1 cellular context compared by ENCODE assay signal in the genomic region with DNA sequence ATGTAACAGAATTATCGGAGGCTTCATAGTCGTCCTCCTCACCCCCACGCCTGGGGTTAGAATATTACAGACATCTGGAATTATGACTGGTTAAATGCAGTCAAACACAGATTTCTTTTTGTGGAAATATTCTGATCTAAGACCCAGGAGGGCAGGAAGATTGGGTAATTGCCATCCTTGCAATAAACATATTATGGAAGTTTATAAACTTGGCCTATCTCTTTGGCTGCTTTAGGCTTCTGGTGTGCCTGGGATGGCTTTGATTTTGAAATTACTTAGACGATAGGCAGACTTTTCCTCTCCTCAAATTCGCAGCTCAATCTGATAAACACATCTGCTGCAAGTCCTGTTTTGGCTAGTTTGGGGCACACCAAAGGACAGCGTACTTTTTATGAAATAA.
TF ChIP-seq lines count a peak whose summit lies in the region.

No MANE protein-coding gene starts in this region.

TF ChIP-seq in SK-N-SH treated with all-trans-retinoic acid at 6 μM for 48 hours, 23 proteins besides CTCF, POLR2A, EP300 and RAD21 (continued from another document):
- no peak for TF ChIP-seq PATZ1 (CRISPR knock-in tag; IDR thresholded peaks at IDR 0.05; ENCODE audit: borderline replicate concordance)
- TF ChIP-seq POU6F1 (CRISPR knock-in tag; IDR thresholded peaks at IDR 0.05; ENCODE audit: borderline replicate concordance, low read depth): no peak
- peak; percentile 39; the same call in 1 of the 2 replicates for TF ChIP-seq TCF4 (CRISPR knock-in tag; IDR thresholded peaks at IDR 0.05; ENCODE audit: borderline replicate concordance)
